Comparison of ENCODE assay signal across 17 cellular contexts in the genomic region with DNA sequence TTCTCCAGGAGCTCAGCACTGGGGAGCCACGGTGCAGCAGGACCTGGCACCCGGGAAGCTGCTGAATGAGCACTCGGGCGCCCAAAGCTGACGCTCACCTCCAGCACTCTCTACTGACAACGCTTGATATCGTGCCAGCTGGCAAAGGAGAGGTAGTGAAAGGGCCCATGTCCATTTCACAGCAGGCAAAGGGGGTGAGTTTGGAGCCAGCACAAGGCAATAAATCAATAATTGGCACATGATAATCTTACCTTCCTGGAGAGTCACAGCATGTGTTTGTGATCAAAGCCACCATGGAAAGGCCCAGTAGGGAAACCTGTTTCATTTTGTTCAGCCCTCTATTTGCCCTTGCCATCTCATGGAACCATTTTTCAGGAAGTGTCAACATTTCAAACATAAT. TPM values are rescaled to one million over a fixed set of nuclear protein-coding genes. Genes with fewer than 3 reads are reported as not detected.
DNase-seq lines count a peak whose midpoint lies in the region; ATAC-seq and TF ChIP-seq lines count a peak whose summit lies in the region.
"Had no signal": no experiment of that assay in that cellular context is flagged by ENCODE, and none has a peak within 500 bp of the region (broad histone marks: within the 10 kb centered on the region; RNA-seq: fewer than 3 reads in every experiment).

No MANE protein-coding gene starts in this region.

- H3K9me3 ChIP-seq in right atrium auricular region (no peaks in the 10 kb centered on the region), heart left ventricle (no peaks in the 10 kb centered on the region), transverse colon (no peaks in the 10 kb centered on the region)
- H3K9me3 ChIP-seq: MG63 had no signal

- TF ChIP-seq POLR2A in heart left ventricle (IDR thresholded peaks at IDR 0.05) (no peak), transverse colon (IDR thresholded peaks at IDR 0.05) (no peak)

- H3K4me3 ChIP-seq in right atrium auricular region = no peak overlapping the region
- no peak overlapping the region for H3K4me3 ChIP-seq in heart left ventricle
- H3K4me3 ChIP-seq in transverse colon = no peak overlapping the region
- H3K4me3 ChIP-seq: MG63 had no signal

- WGBS in heart left ventricle, 4 donors = 46 to 81% (median 65%) methylated on average over 7 of the region's 7 CpGs
- WGBS in transverse colon (ENCODE audit: low coverage in 1 of 2), 2 donors = 55% methylated on average over 7 of the region's 7 CpGs; no CpG with 5 or more reads in 1 of the 2 donors

- peak; percentile 46 for ATAC-seq in Right ventricle myocardium inferior
- ATAC-seq in heart left ventricle = peak in 3 of 4 donors; percentile 47 to 89 (median 68)
- no peak for ATAC-seq in GM18868 (IDR thresholded peaks at IDR 0.05; ENCODE audit: unreplicated experiment)
- ATAC-seq in GM18498 (IDR thresholded peaks at IDR 0.05; ENCODE audit: unreplicated experiment) = no peak
- ATAC-seq: SK-N-SH treated with all-trans-retinoic acid at 6 μM for 48 hours; stimulated activated naive CD8-positive, alpha-beta T cell treated with anti-CD3 and anti-CD28 coated beads, Interleukin-15, amount 100 ng/mL, for 72 hours had no signal

- DNase-seq in Right ventricle myocardium inferior (ENCODE audit: missing footprints) (no peak), right atrium auricular region (ENCODE audit: low spot score) (no peak), NCI-H345 (lab: John Stamatoyannopoulos, UW) (peak; percentile 98), heart left ventricle (peak in 4 of 5 donors; percentile 18 to 69 (median 60)), transverse colon (peak; percentile 25), amygdala (lab: John Stamatoyannopoulos, UW) (no peak)
- DNase-seq: ACHN; activated CD4-positive, alpha-beta T cell treated with anti-CD3 and anti-CD28 coated beads, Interleukin-2, amount 50 U/mL, for 1 hour; CD4-positive, alpha-beta memory T cell; immature natural killer cell; MG63; NCI-H510A; stimulated activated CD4-positive, alpha-beta T cell treated with anti-CD3 and anti-CD28 coated beads, Interleukin-15, amount 100 ng/mL, for 24 hours; stimulated activated naive CD8-positive, alpha-beta T cell treated with anti-CD3 and anti-CD28 coated beads, Interleukin-15, amount 100 ng/mL, for 72 hours had no signal

- peaks cover 79% of the 10 kb centered on the region for H3K36me3 ChIP-seq in right atrium auricular region
- H3K36me3 ChIP-seq in heart left ventricle = peaks cover 0 to 96% (median 93%) of the 10 kb centered on the region in 9 donors
- H3K36me3 ChIP-seq in transverse colon = peaks cover 0 to 42% (median 16%) of the 10 kb centered on the region in 4 donors

- intact Hi-C loops in Right ventricle myocardium inferior (cut with DNase I) (no loop called here), heart left ventricle (cut with DNase I) (loop anchor here in 1 of 10 donors (10.0 kb wide), 1 partner anchor 59 kb away; no protein-coding TSS in a partner anchor), transverse colon (cut with DNase I; ENCODE audit: low total_unique reads) (no loop called here)

- no peak for TF ChIP-seq EP300 in transverse colon (IDR thresholded peaks at IDR 0.05; ENCODE audit: low read depth)

- H3K27ac ChIP-seq in right atrium auricular region (no peak overlapping the region), heart left ventricle (no peak overlapping the region), transverse colon (no peak overlapping the region)

- no peaks in the 10 kb centered on the region for H3K27me3 ChIP-seq in right atrium auricular region
- H3K27me3 ChIP-seq in heart left ventricle = no peaks in the 10 kb centered on the region
- H3K27me3 ChIP-seq in transverse colon = no peaks in the 10 kb centered on the region
- H3K27me3 ChIP-seq: MG63 had no signal

- in situ Hi-C loops in transverse colon (cut with MboI; ENCODE audit: low pct_ligation_motif_present in 1 of 4, low pct_unique_long_range_greater_than_20kb in 1 of 4, low sequenced_read_pairs in 3 of 4) = no loop called here

- TF ChIP-seq CTCF in right atrium auricular region (IDR thresholded peaks at IDR 0.05) (no peak), heart left ventricle (IDR thresholded peaks at IDR 0.05) (no peak), transverse colon (IDR thresholded peaks at IDR 0.05) (no peak)

- H3K4me1 ChIP-seq in right atrium auricular region = no peaks in the 10 kb centered on the region
- no peaks in the 10 kb centered on the region for H3K4me1 ChIP-seq in heart left ventricle
- no peaks in the 10 kb centered on the region for H3K4me1 ChIP-seq in transverse colon

RNA-seq across cellular contexts. Expression of gene SMIM26, which starts 23.3 kb away (rescaled TPM):
- total RNA-seq in Right ventricle myocardium inferior = 111 TPM
- total RNA-seq in right atrium auricular region = 100 to 1,000 TPM; 165 to 170 TPM
- total RNA-seq in heart left ventricle = 100 to 1,000 TPM in 6 of 9 donors, 10 to 100 TPM in 3; 80.1 to 224 (median 103) TPM
- 100 to 1,000 TPM; 190 to 274 TPM for polyA plus RNA-seq in heart left ventricle
- total RNA-seq in transverse colon = 100 to 1,000 TPM in 1 of 4 donors, 10 to 100 TPM in 2, 1 to 10 TPM in 1; 4.8 to 127 (median 58.6) TPM

RNA-seq across cellular contexts. Expression of gene SEC23B, which starts 36.2 kb away (rescaled TPM):
- total RNA-seq in Right ventricle myocardium inferior = 8.9 TPM
- 10 to 100 TPM in 1 of 2 donors, 1 to 10 TPM in 1; 6.8 to 19.1 TPM for total RNA-seq in right atrium auricular region
- 10 to 100 TPM in 7 of 9 donors, 1 to 10 TPM in 2; 8.5 to 29.2 (median 11.9) TPM for total RNA-seq in heart left ventricle
- 10 to 100 TPM in 1 of 2 donors, 1 to 10 TPM in 1; 1.8 to 17.0 TPM for polyA plus RNA-seq in heart left ventricle
- 10 to 100 TPM; 16.8 to 38.0 (median 30.9) TPM for total RNA-seq in transverse colon

RNA-seq across cellular contexts. Expression of gene DTD1, which starts 43.9 kb away (rescaled TPM):
- total RNA-seq in Right ventricle myocardium inferior (11.4 TPM), right atrium auricular region (10 to 100 TPM; 15.5 to 16.9 TPM), heart left ventricle (10 to 100 TPM; 12.1 to 20.8 (median 15.6) TPM), transverse colon (10 to 100 TPM in 2 of 4 donors, 1 to 10 TPM in 2; 3.7 to 17.6 (median 9.8) TPM)
- 10 to 100 TPM in 1 of 2 donors, 1 to 10 TPM in 1; 8.0 to 30.3 TPM for polyA plus RNA-seq in heart left ventricle

RNA-seq across cellular contexts. Expression of gene RBBP9, which starts 46.9 kb away (rescaled TPM):
- 5.1 TPM for total RNA-seq in Right ventricle myocardium inferior
- total RNA-seq in right atrium auricular region = 1 to 10 TPM; 8.6 to 9.1 TPM
- 1 to 10 TPM; 4.6 to 9.1 (median 6.2) TPM for total RNA-seq in heart left ventricle
- polyA plus RNA-seq in heart left ventricle = 1 to 10 TPM; 2.1 to 5.2 TPM
- total RNA-seq in transverse colon = 10 to 100 TPM in 2 of 4 donors, 1 to 10 TPM in 1, under 1 TPM in 1; 0.40 to 11.7 (median 6.0) TPM

Comparison
In these comparisons a context has a peak if more than half of its experiments do, and no peak if none do; other contexts are left out.
1. DNase-seq: peak in NCI-H345 (single experiment), heart left ventricle (4 of 5) and transverse colon (single experiment); none in Right ventricle myocardium inferior (single experiment), right atrium auricular region (single experiment) and amygdala (0 of 56).
2. ATAC-seq: peak in Right ventricle myocardium inferior (single experiment) and heart left ventricle (3 of 4); none in GM18868 (single experiment) and GM18498 (single experiment).